1 cellular context compared by ENCODE assay signal in the genomic region with DNA sequence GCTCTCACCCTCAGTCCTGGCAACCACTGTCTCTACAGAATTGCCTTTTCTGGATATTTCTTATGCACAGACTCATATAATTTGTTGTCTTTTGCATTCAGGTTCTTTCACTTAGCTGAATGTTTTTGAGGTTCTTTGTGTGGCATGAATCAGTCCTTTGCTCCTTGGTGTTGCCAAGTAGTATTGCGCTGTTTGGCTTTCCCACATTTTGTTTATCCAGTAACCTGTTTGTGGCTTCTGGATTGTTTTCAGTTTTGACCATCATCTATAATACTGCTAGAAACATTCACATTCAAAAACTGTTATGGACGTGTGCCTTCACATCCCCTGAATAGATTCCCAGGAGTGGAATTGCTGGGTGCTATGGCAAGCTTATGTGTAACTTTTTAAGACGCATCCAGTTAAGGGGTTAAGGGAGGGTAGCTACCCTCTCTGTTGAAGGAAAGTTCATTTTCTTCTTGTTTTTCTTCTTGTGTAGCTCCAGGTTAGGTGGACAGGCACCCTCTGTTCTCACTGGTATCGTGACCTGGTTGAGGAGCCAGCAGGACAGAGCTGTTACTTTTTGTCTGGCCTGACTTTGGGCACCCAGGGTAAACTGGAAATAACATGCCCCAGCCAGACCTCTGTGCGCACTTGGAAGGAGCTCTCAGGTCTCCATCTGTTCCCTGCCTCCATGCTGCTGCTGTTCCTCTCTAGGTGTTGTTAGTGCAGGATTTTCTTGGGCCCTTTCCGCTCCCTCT.
TF ChIP-seq lines count a peak whose summit lies in the region.

No MANE protein-coding gene starts in this region.

TF ChIP-seq in GM12878, 131 proteins besides CTCF, POLR2A, EP300 and RAD21:
- TF ChIP-seq, protein P1, sequence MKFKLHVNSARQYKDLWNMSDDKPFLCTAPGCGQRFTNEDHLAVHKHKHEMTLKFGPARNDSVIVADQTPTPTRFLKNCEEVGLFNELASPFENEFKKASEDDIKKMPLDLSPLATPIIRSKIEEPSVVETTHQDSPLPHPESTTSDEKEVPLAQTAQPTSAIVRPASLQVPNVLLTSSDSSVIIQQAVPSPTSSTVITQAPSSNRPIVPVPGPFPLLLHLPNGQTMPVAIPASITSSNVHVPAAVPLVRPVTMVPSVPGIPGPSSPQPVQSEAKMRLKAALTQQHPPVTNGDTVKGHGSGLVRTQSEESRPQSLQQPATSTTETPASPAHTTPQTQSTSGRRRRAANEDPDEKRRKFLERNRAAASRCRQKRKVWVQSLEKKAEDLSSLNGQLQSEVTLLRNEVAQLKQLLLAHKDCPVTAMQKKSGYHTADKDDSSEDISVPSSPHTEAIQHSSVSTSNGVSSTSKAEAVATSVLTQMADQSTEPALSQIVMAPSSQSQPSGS (IDR thresholded peaks at IDR 0.05; ENCODE audit: low read length): no peak
- TF ChIP-seq RCOR1 (conservative IDR thresholded peaks at IDR 0.05; ENCODE audit: low read depth, low read length) (no peak), BMI1 (IDR thresholded peaks at IDR 0.05; ENCODE audit: borderline replicate concordance) (no peak)
